8 cellular contexts compared by ENCODE assay signal in genomic region chr5:180495292-180495691, GRCh38. TPM values are rescaled to one million over a fixed set of nuclear protein-coding genes. Genes with fewer than 3 reads are reported as not detected.
DNase-seq lines count a peak whose midpoint lies in the region; ATAC-seq, FAIRE-seq and TF ChIP-seq lines count a peak whose summit lies in the region.

No MANE protein-coding gene starts in this region.

- ATAC-seq in A549, result no peak
- ATAC-seq in GM18870 (IDR thresholded peaks at IDR 0.05; ENCODE audit: unreplicated experiment), result no peak
- no peak for ATAC-seq in GM18505 (IDR thresholded peaks at IDR 0.05; ENCODE audit: unreplicated experiment)

- H3K4me3 Mint-ChIP-seq in mesothelial cell of epicardium, result peak overlapping the region; percentile 79

- 34% methylated on average over 7 of the region's 7 CpGs for WGBS in A549 (ENCODE audit: missing lambda C conversion rate)

- no peak for TF ChIP-seq EP300 in A549 (IDR thresholded peaks at IDR 0.05)

- H3K27me3 ChIP-seq in HUES48 (ENCODE audit: control insufficient read depth, insufficient read depth, low read length) (no peaks in the 10 kb centered on the region), breast epithelium (no peaks in the 10 kb centered on the region)

- peaks cover 6% of the 10 kb centered on the region for H3K36me3 Mint-ChIP-seq in mesothelial cell of epicardium

- FAIRE-seq in A549 (lab: Jason Lieb, UNC) (no peak), RCC 7860 (lab: Jason Lieb, UNC) (no peak)

- TF ChIP-seq RAD21 in A549 (conservative IDR thresholded peaks at IDR 0.05 in 1 of 2, IDR thresholded peaks at IDR 0.05 in 1 of 2), result no peak

- peak overlapping the region; percentile 94 for H3K4me2 ChIP-seq in A549

- H3K9ac ChIP-seq in HUES48 (ENCODE audit: low read depth, low read length), result peak overlapping the region; percentile 96

- H3K4me1 Mint-ChIP-seq in mesothelial cell of epicardium, result peaks cover 33% of the 10 kb centered on the region

- H3K27ac Mint-ChIP-seq in mesothelial cell of epicardium, result peak overlapping the region; percentile 92

- H3K9me3 Mint-ChIP-seq in mesothelial cell of epicardium, result no peaks in the 10 kb centered on the region

- H3K4me3 ChIP-seq in A549 (peak overlapping the region; percentile 63), HUES48 (ENCODE audit: low read depth, low read length) (peak overlapping the region; percentile 72), breast epithelium (peak overlapping the region; percentile 69 to 84 (median 78))

- POLR2A ChIA-PET in A549 (lab: Yijun Ruan, JAX), result interaction anchor here (0.5 kb wide), 1 partner anchor 71 kb away, joined by 3 read pairs; no protein-coding TSS in a partner anchor

- CTCF ChIA-PET in A549 (lab: Yijun Ruan, JAX), result interaction anchor here (1.0 kb wide), 1 partner anchor 202 kb away, joined by 3 read pairs; no protein-coding TSS in a partner anchor

- DNase-seq in A549 (ENCODE audit: low read depth in 1 of 2, low spot score in 1 of 2) (no peak), breast epithelium (ENCODE audit: low spot score in 2 of 2) (no peak), mesothelial cell of epicardium (ENCODE audit: low spot score in 2 of 2, unreplicated experiment in 2 of 2) (no peak), NCI-H1930 (lab: John Stamatoyannopoulos, UW) (no peak), RCC 7860 (ENCODE audit: low spot score) (no peak)

- intact Hi-C loops in breast epithelium (cut with DNase I; ENCODE audit: low total_unique reads), result no loop called here

- TF ChIP-seq POLR2A in A549 (IDR thresholded peaks at IDR 0.05; ENCODE audit: low read length), result no peak
- no peak for TF ChIP-seq POLR2A in breast epithelium (IDR thresholded peaks at IDR 0.05)
- no peak for TF ChIP-seq POLR2A in GM18505 (IDR thresholded peaks at IDR 0.05; ENCODE audit: borderline replicate concordance, extremely low read depth, insufficient read depth, insufficient read length)

- H3K36me3 ChIP-seq in HUES48 (ENCODE audit: control insufficient read depth, insufficient read depth, low read length), result peaks cover 37% of the 10 kb centered on the region
- no peaks in the 10 kb centered on the region for H3K36me3 ChIP-seq in breast epithelium

- peaks cover 17% of the 10 kb centered on the region for H3K4me1 ChIP-seq in A549
- peaks cover 15% of the 10 kb centered on the region for H3K4me1 ChIP-seq in HUES48 (ENCODE audit: control insufficient read depth, insufficient read depth, low read length)
- peaks cover 0 to 14% of the 10 kb centered on the region in 2 donors for H3K4me1 ChIP-seq in breast epithelium

- TF ChIP-seq CTCF in A549 (IDR thresholded peaks at IDR 0.05) (no peak), breast epithelium (IDR thresholded peaks at IDR 0.05) (no peak), mesothelial cell of epicardium (IDR thresholded peaks at IDR 0.05; ENCODE audit: unreplicated experiment) (no peak)

- H3K9me3 ChIP-seq in A549 (no peaks in the 10 kb centered on the region), HUES48 (ENCODE audit: control insufficient read depth, insufficient read depth, low read length) (no peaks in the 10 kb centered on the region), breast epithelium (no peaks in the 10 kb centered on the region)

- no peaks in the 10 kb centered on the region for H3K27me3 Mint-ChIP-seq in mesothelial cell of epicardium (ENCODE audit: low read depth)

- H3K27ac ChIP-seq in A549 (peak overlapping the region; percentile 90 to 97), HUES48 (ENCODE audit: low read depth, low read length) (no peak overlapping the region), breast epithelium (peak overlapping the region; percentile 89 to 93)

TF ChIP-seq in A549, 52 proteins besides CTCF, POLR2A, EP300 and RAD21:
- TF ChIP-seq CHD4 (IDR thresholded peaks at IDR 0.05; ENCODE audit: borderline replicate concordance), result no peak
- no peak for TF ChIP-seq REST (IDR thresholded peaks at IDR 0.05)
- TF ChIP-seq EHF (CRISPR knock-in tag; IDR thresholded peaks at IDR 0.05), result no peak
- TF ChIP-seq HMGXB4 (CRISPR knock-in tag; IDR thresholded peaks at IDR 0.05; ENCODE audit: borderline replicate concordance), result no peak
- no peak for TF ChIP-seq SREBF2 (IDR thresholded peaks at IDR 0.05)
- no peak for TF ChIP-seq HOXB13 (CRISPR knock-in tag; IDR thresholded peaks at IDR 0.05; ENCODE audit: low read depth)
- TF ChIP-seq TP53 (CRISPR knock-in tag; IDR thresholded peaks at IDR 0.05), result no peak
- TF ChIP-seq RCOR1 (IDR thresholded peaks at IDR 0.05; ENCODE audit: low read depth, low read length), result no peak

RNA-seq across cellular contexts. Expression of gene CNOT6, which starts 1.1 kb away (rescaled TPM):
- polyA plus RNA-seq in A549 (2011; rRNA removed) (28.5 and 31.9 TPM in 2 replicates), A549 (2017; fragmentation: RNase III; extraction: RNeasy Plus Mini Kit Qiagen cat#74134 plus additional on column Dnase treatment) (16.9 to 18.2 TPM (median 18.1 TPM) in 3 replicates)
- polyA plus RNA-seq in A549 (2012; cell fraction: cytosol; rRNA removed), result 11.3 and 14.4 TPM in 2 replicates
- 6.3 and 7.7 TPM in 2 replicates for polyA plus RNA-seq in A549 (2012; cell fraction: nucleus; rRNA removed)
- polyA minus RNA-seq in A549 (2011; rRNA and poly(A)+ RNA removed), result 14.3 and 15.2 TPM in 2 replicates
- total RNA-seq in breast epithelium (10 to 100 TPM in 2 of 3 donors, 1 to 10 TPM in 1; 9.8 to 26.2 (median 19.0) TPM), mesothelial cell of epicardium (50.4 to 54.4 TPM (median 53.7 TPM) in 3 replicates)
